In genomic region chr13:37109080-37109678, GRCh38 we compare ENCODE assay signal across 8 cellular contexts. TPM values are rescaled to one million over a fixed set of nuclear protein-coding genes. Genes with fewer than 3 reads are reported as not detected.
A peak's percentile ranks its signal among the peaks of the same experiment; 100 is the strongest.
DNase-seq lines count a peak whose midpoint lies in the region; ATAC-seq, FAIRE-seq and TF ChIP-seq lines count a peak whose summit lies in the region.

No MANE protein-coding gene starts in this region.

- no peak overlapping the region for H3K27ac Mint-ChIP-seq in activated naive CD8-positive, alpha-beta T cell treated with anti-CD3 and anti-CD28 coated beads, Interleukin-2, amount 50 U/mL, for 24 hours

- no peak overlapping the region for H3K4me3 Mint-ChIP-seq in activated naive CD8-positive, alpha-beta T cell treated with anti-CD3 and anti-CD28 coated beads, Interleukin-2, amount 50 U/mL, for 24 hours

- no peaks in the 10 kb centered on the region for H3K4me1 Mint-ChIP-seq in activated naive CD8-positive, alpha-beta T cell treated with anti-CD3 and anti-CD28 coated beads, Interleukin-2, amount 50 U/mL, for 24 hours

- H3K4me3 ChIP-seq in astrocyte of the cerebellum (ENCODE audit: low read depth, low read length), result no peak overlapping the region

- H3K36me3 Mint-ChIP-seq in activated naive CD8-positive, alpha-beta T cell treated with anti-CD3 and anti-CD28 coated beads, Interleukin-2, amount 50 U/mL, for 24 hours (ENCODE audit: low read depth), result no peaks in the 10 kb centered on the region

- H3K9me3 Mint-ChIP-seq in activated naive CD8-positive, alpha-beta T cell treated with anti-CD3 and anti-CD28 coated beads, Interleukin-2, amount 50 U/mL, for 24 hours, result no peaks in the 10 kb centered on the region

- no peak for ATAC-seq in activated naive CD8-positive, alpha-beta T cell treated with anti-CD3 and anti-CD28 coated beads, Interleukin-2, amount 50 U/mL, for 24 hours
- ATAC-seq in GM21528 (IDR thresholded peaks at IDR 0.05; ENCODE audit: low FRiP score, unreplicated experiment) (no peak), GM19452 (IDR thresholded peaks at IDR 0.05; ENCODE audit: unreplicated experiment) (no peak)

- peak; percentile 24 for DNase-seq in G401 (ENCODE audit: low spot score)
- DNase-seq in astrocyte of the cerebellum (ENCODE audit: low read depth), result peak; percentile 41
- DNase-seq in activated naive CD8-positive, alpha-beta T cell treated with anti-CD3 and anti-CD28 coated beads, Interleukin-2, amount 50 U/mL, for 24 hours, result no peak
- no peak for DNase-seq in NK-92 treated with Interleukin-12 subunit alpha and Interleukin-12 subunit beta, amount 100 ng/mL, for 24 hours (lab: John Stamatoyannopoulos, UW)

- in situ Hi-C loops in G401 (cut with HindIII; ENCODE audit: low sequenced_read_pairs), result no loop called here
- in situ Hi-C loops in astrocyte of the cerebellum (cut with HindIII; ENCODE audit: low sequenced_read_pairs), result loop anchor here (25.0 kb wide), 1 partner anchor 478 kb away; the partner anchor contains the start of gene POSTN

- TF ChIP-seq CTCF in LNCAP (IDR thresholded peaks at IDR 0.05) (peak; percentile 65), astrocyte of the cerebellum (IDR thresholded peaks at IDR 0.05; ENCODE audit: low read depth, low read length, missing control alignments) (peak; percentile 48)

- peak; percentile 94 for FAIRE-seq in islet of Langerhans (lab: Jason Lieb, UNC)

- H3K27me3 Mint-ChIP-seq in activated naive CD8-positive, alpha-beta T cell treated with anti-CD3 and anti-CD28 coated beads, Interleukin-2, amount 50 U/mL, for 24 hours, result peaks cover 4% of the 10 kb centered on the region

RNA-seq across cellular contexts. Expression of gene CSNK1A1L, which starts 3.7 kb away (rescaled TPM):
- total RNA-seq in G401 (2014; rRNA removed; shearing (Covaris generic)), result not detected in 2 replicates

RNA-seq across cellular contexts. Expression of gene SUPT20H, which starts 49.7 kb away (rescaled TPM):
- total RNA-seq in G401 (2014; rRNA removed; shearing (Covaris generic)), result 45.2 and 72.7 TPM in 2 replicates

Comparison
In these comparisons a context has a peak if more than half of its experiments do, and no peak if none do; other contexts are left out.
1. DNase-seq: peak in G401 (single experiment) and astrocyte of the cerebellum (single experiment); none in activated naive CD8-positive, alpha-beta T cell treated with anti-CD3 and anti-CD28 coated beads, Interleukin-2, amount 50 U/mL, for 24 hours (single experiment) and NK-92 treated with Interleukin-12 subunit alpha and Interleukin-12 subunit beta, amount 100 ng/mL, for 24 hours (single experiment).